ENCODE assay signal across 10 cellular contexts in genomic region chr17:12973496-12974318, GRCh38. TPM values are rescaled to one million over a fixed set of nuclear protein-coding genes. Genes with fewer than 3 reads are reported as not detected.
DNase-seq lines count a peak whose midpoint lies in the region; ATAC-seq and TF ChIP-seq lines count a peak whose summit lies in the region.
"Had no signal": no experiment of that assay in that cellular context is flagged by ENCODE, and none has a peak within 500 bp of the region (broad histone marks: within the 10 kb centered on the region; RNA-seq: fewer than 3 reads in every experiment).

No MANE protein-coding gene starts in this region.

- H3F3A ChIP-seq in PC-9 (ENCODE audit: insufficient read depth, low read depth), result no peaks in the 10 kb centered on the region

- no peak overlapping the region for H3K4me2 ChIP-seq in PC-9

- H2AFZ ChIP-seq in PC-9, result no peak overlapping the region

- intact Hi-C loops in PC-9 (cut with micrococcal nuclease; ENCODE audit: unreplicated experiment), result no loop called here

- peaks cover 6% of the 10 kb centered on the region for H3K4me1 Mint-ChIP-seq in stimulated activated memory B cell treated with anti-CD40 and anti-IgM and Interleukin-4, amounts not matched to agents 10 μg/mL and 1 μg/mL and 100 μg/mL, for 72 hours
- H3K4me1 Mint-ChIP-seq: activated naive CD4-positive, alpha-beta T cell treated with anti-CD3 and anti-CD28 coated beads, Interleukin-2, amount 50 U/mL, for 24 hours had no signal

- H3K9me3 ChIP-seq in HUES48 (ENCODE audit: control insufficient read depth, insufficient read depth, low read length) (no peaks in the 10 kb centered on the region), PC-9 (ENCODE audit: insufficient read depth, low read depth) (no peaks in the 10 kb centered on the region)

- H3K4me3 ChIP-seq in HUES48 (ENCODE audit: low read depth, low read length), result peak overlapping the region; percentile 63
- no peak overlapping the region for H3K4me3 ChIP-seq in PC-9

- in situ Hi-C loops in ACHN (cut with HindIII; ENCODE audit: low pct_ligation_motif_present, low pct_unique_long_range_greater_than_20kb, low sequenced_read_pairs), result no loop called here

- H3K9me3 Mint-ChIP-seq in stimulated activated memory B cell treated with anti-CD40 and anti-IgM and Interleukin-4, amounts not matched to agents 10 μg/mL and 1 μg/mL and 100 μg/mL, for 72 hours, result no peaks in the 10 kb centered on the region
- H3K9me3 Mint-ChIP-seq: activated naive CD4-positive, alpha-beta T cell treated with anti-CD3 and anti-CD28 coated beads, Interleukin-2, amount 50 U/mL, for 24 hours had no signal

- no peak overlapping the region for H3K27ac Mint-ChIP-seq in stimulated activated memory B cell treated with anti-CD40 and anti-IgM and Interleukin-4, amounts not matched to agents 10 μg/mL and 1 μg/mL and 100 μg/mL, for 72 hours
- H3K27ac Mint-ChIP-seq: activated naive CD4-positive, alpha-beta T cell treated with anti-CD3 and anti-CD28 coated beads, Interleukin-2, amount 50 U/mL, for 24 hours had no signal

- no peaks in the 10 kb centered on the region for H3K27me3 ChIP-seq in HUES48 (ENCODE audit: control insufficient read depth, insufficient read depth, low read length)
- H3K27me3 ChIP-seq in PC-9 (ENCODE audit: insufficient read depth, low read depth), result peaks cover 6% of the 10 kb centered on the region; the same call in 1 of the 2 replicates

- no peaks in the 10 kb centered on the region for H3K79me2 ChIP-seq in PC-9 (ENCODE audit: low read depth)

- no peak overlapping the region for H3K4me3 Mint-ChIP-seq in stimulated activated memory B cell treated with anti-CD40 and anti-IgM and Interleukin-4, amounts not matched to agents 10 μg/mL and 1 μg/mL and 100 μg/mL, for 72 hours
- H3K4me3 Mint-ChIP-seq: activated naive CD4-positive, alpha-beta T cell treated with anti-CD3 and anti-CD28 coated beads, Interleukin-2, amount 50 U/mL, for 24 hours had no signal

- H3K36me3 Mint-ChIP-seq in stimulated activated memory B cell treated with anti-CD40 and anti-IgM and Interleukin-4, amounts not matched to agents 10 μg/mL and 1 μg/mL and 100 μg/mL, for 72 hours, result no peaks in the 10 kb centered on the region
- H3K36me3 Mint-ChIP-seq: activated naive CD4-positive, alpha-beta T cell treated with anti-CD3 and anti-CD28 coated beads, Interleukin-2, amount 50 U/mL, for 24 hours had no signal

- peak; percentile 69 for DNase-seq in ecto neural progenitor cell (ENCODE audit: low spot score)
- no peak for DNase-seq in left lobe of liver (ENCODE audit: low spot score)
- DNase-seq in mesenteric fat pad (ENCODE audit: low spot score), result no peak
- no peak for DNase-seq in activated naive CD4-positive, alpha-beta T cell treated with anti-CD3 and anti-CD28 coated beads, Interleukin-2, amount 50 U/mL, for 16 hours
- DNase-seq in ACHN, result no peak
- no peak for DNase-seq in PC-9
- DNase-seq: SW 1271 had no signal

- POLR2A ChIA-PET in PC-9 (lab: Charles Lee; ENCODE audit: unreplicated experiment), result no interaction called here

- peaks cover 22% of the 10 kb centered on the region for H3K27me3 Mint-ChIP-seq in stimulated activated memory B cell treated with anti-CD40 and anti-IgM and Interleukin-4, amounts not matched to agents 10 μg/mL and 1 μg/mL and 100 μg/mL, for 72 hours

- no peak for TF ChIP-seq CTCF in PC-9 (conservative IDR thresholded peaks at IDR 0.05)

- ATAC-seq in left lobe of liver, result peak; percentile 86
- peak; percentile 8 for ATAC-seq in stimulated activated memory B cell treated with anti-CD40 and anti-IgM and Interleukin-4, amounts not matched to agents 10 μg/mL and 1 μg/mL and 100 μg/mL, for 72 hours

- H3K9ac ChIP-seq in HUES48 (ENCODE audit: low read depth, low read length), result no peak overlapping the region

- H4K20me1 ChIP-seq in PC-9 (ENCODE audit: insufficient read depth), result no peaks in the 10 kb centered on the region

- H3K36me3 ChIP-seq in HUES48 (ENCODE audit: control insufficient read depth, insufficient read depth, low read length), result no peaks in the 10 kb centered on the region
- H3K36me3 ChIP-seq in PC-9 (ENCODE audit: low read depth), result no peaks in the 10 kb centered on the region

- CTCF ChIA-PET in PC-9 (lab: Charles Lee), result interaction anchor here (0.5 kb wide), 1 partner anchor 13 kb away, joined by 3 read pairs; no protein-coding TSS in a partner anchor

- BruUV-seq in PC-9 (replicated peaks; lab: Mats Ljungman, UMichigan), result no TSS peak

- no peak overlapping the region for H3K27ac ChIP-seq in HUES48 (ENCODE audit: low read depth, low read length)
- H3K27ac ChIP-seq in PC-9, result no peak overlapping the region

- no peaks in the 10 kb centered on the region for H3K9me2 ChIP-seq in PC-9 (ENCODE audit: insufficient read depth)

- H3K4me1 ChIP-seq in HUES48 (ENCODE audit: control insufficient read depth, insufficient read depth, low read length) (peaks cover 13% of the 10 kb centered on the region), PC-9 (replicated peaks; ENCODE audit: insufficient read depth) (no peaks in the 10 kb centered on the region)

RNA-seq across cellular contexts. Expression of gene ELAC2, which starts 44.1 kb away (rescaled TPM):
- total RNA-seq in left lobe of liver (30.6 TPM), mesenteric fat pad (54.8 TPM), PC-9 (2021) (58.4 and 62.7 TPM in 2 replicates)
